Comparison of ENCODE assay signal across 6 cellular contexts in the genomic region with DNA sequence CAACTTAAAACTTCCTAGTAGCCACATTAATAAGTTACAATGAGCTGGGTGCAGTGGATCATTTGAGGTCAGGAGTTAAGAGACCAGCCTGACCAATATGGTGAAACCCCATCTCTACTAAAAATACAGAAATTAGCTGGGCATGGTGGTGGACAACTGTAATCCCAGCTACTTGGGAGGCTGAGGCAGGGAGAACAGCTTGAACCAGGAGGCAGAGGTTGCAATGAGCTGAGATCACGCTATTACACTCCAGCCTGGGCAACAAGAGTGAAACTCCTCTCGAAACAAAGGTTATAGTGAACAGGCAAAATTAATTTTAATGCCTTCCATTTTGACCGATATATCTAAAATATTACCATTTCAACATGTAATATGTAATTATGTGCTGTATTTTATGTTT. TPM values are rescaled to one million over a fixed set of nuclear protein-coding genes. Genes with fewer than 3 reads are reported as not detected.
"Had no signal": no experiment of that assay in that cellular context is flagged by ENCODE, and none has a peak within 500 bp of the region (broad histone marks: within the 10 kb centered on the region; RNA-seq: fewer than 3 reads in every experiment).

No MANE protein-coding gene starts in this region.

RNA-seq across cellular contexts. Expression of a gene that starts 30.9 kb away (rescaled TPM):
- total RNA-seq: GM23248, GM23338, H1, H7, H9, HFFc6 had no signal
- polyA plus RNA-seq: GM23248, GM23338, H1 had no signal
